In the genomic region with DNA sequence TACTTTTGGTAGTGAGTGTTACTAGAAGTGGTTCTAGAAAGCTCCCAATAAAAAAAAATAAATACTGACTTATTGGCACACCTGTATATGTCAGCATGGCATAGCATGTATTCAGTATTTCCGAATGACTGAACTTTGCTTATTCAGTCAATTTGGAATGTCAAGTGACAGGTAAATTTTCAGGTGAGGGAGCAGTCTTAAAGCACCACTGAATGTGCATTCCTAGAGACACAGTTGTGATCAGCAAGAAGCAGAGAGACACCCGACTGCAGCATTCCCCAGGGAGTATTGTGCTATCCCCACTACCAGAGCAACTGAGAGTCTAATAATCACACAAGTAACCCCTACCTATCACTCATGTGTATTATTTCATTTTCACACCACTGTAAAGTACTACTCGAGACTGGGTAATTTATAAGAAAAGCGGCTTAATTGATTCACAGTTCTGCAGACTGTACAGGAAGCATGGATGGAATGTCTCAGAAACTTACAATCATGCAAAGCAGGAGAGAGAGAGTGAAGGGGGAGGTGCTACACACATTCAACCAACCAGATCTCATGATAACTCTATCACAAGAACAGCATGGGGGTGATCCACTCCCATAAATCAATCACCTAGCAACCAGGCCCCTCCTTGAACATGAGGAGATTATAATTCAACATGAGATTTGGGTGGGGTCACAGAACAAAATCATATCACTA, we compare ENCODE assay signal across 18 cellular contexts.
"Had no signal": no experiment of that assay in that cellular context is flagged by ENCODE, and none has a peak within 500 bp of the region (broad histone marks: within the 10 kb centered on the region; RNA-seq: fewer than 3 reads in every experiment).

No MANE protein-coding gene starts in this region.

- H3K4me3 Mint-ChIP-seq: dendritic cell treated with granulocyte-macrophage colony-stimulating factor and Interleukin-4, amounts not matched to agents 40 ng/mL and 50 ng/mL, for 4 days; endodermal cell; naive thymus-derived CD8-positive, alpha-beta T cell; neural crest cell; type B pancreatic cell had no signal

- ATAC-seq: mucosa of descending colon; naive thymus-derived CD8-positive, alpha-beta T cell; right cardiac atrium had no signal

- H3K27ac Mint-ChIP-seq: dendritic cell treated with granulocyte-macrophage colony-stimulating factor and Interleukin-4, amounts not matched to agents 40 ng/mL and 50 ng/mL, for 4 days; endodermal cell; naive thymus-derived CD8-positive, alpha-beta T cell; type B pancreatic cell had no signal

- H2AFZ ChIP-seq: hepatocyte had no signal

- H3K4me3 ChIP-seq: hepatocyte, mucosa of descending colon had no signal

- DNase-seq: endodermal cell; foreskin melanocyte; head of caudate nucleus; kidney; mucosa of descending colon; naive thymus-derived CD8-positive, alpha-beta T cell; right cardiac atrium; small intestine; stimulated activated CD4-positive, alpha-beta T cell treated with anti-CD3 and anti-CD28 coated beads, Interleukin-12 subunit alpha, Interleukin-12 subunit beta, amount 100 ng/mL, for 4 hours; stimulated activated CD4-positive, alpha-beta T cell treated with anti-CD3 and anti-CD28 coated beads, Interleukin-2, amount 100 ng/mL, for 48 hours; stimulated activated naive CD4-positive, alpha-beta T cell treated with Interleukin-2 at 50 U/mL for 16 hours had no signal

- H3K79me2 ChIP-seq: hepatocyte had no signal

- H3K27ac ChIP-seq: hepatocyte had no signal

- H3K27me3 Mint-ChIP-seq: dendritic cell treated with granulocyte-macrophage colony-stimulating factor and Interleukin-4, amounts not matched to agents 40 ng/mL and 50 ng/mL, for 4 days; naive thymus-derived CD8-positive, alpha-beta T cell; type B pancreatic cell had no signal

- FAIRE-seq: colon, endothelial cell of umbilical vein, kidney, small intestine, urothelium cell line had no signal

- H3K36me3 Mint-ChIP-seq: type B pancreatic cell had no signal

- H3K4me1 Mint-ChIP-seq: endodermal cell; naive thymus-derived CD8-positive, alpha-beta T cell; neural crest cell had no signal

- H3K4me2 ChIP-seq: hepatocyte had no signal

- H3K27me3 ChIP-seq: hepatocyte had no signal
